ENCODE assay signal across 1 cellular context in genomic region chr20:47380481-47380880, GRCh38.
A peak's percentile ranks its signal among the peaks of the same experiment; 100 is the strongest.
TF ChIP-seq lines count a peak whose summit lies in the region.

No MANE protein-coding gene starts in this region.

TF ChIP-seq in HepG2, 621 proteins besides CTCF, POLR2A, EP300 and RAD21 (continued from another document and continues in another):
- TF ChIP-seq ZBTB10 (CRISPR knock-in tag; IDR thresholded peaks at IDR 0.05; ENCODE audit: borderline replicate concordance), result no peak
- TF ChIP-seq PHF20 (CRISPR knock-in tag; IDR thresholded peaks at IDR 0.05), result no peak
- no peak for TF ChIP-seq CHD2 (IDR thresholded peaks at IDR 0.05; ENCODE audit: low read depth, low read length)
- TF ChIP-seq ZNF75D (CRISPR knock-in tag; IDR thresholded peaks at IDR 0.05; ENCODE audit: borderline replicate concordance), result no peak
- TF ChIP-seq SP140L (CRISPR knock-in tag; IDR thresholded peaks at IDR 0.05; ENCODE audit: borderline replicate concordance), result no peak
- TF ChIP-seq ZNF580 (CRISPR knock-in tag; IDR thresholded peaks at IDR 0.05; ENCODE audit: borderline replicate concordance, low read depth), result 0 out of 2 replicates have a peak, but pooled peaks have one; percentile 26
- peak; percentile 38; the same call in 1 of the 2 replicates for TF ChIP-seq ARID5B (CRISPR knock-in tag; IDR thresholded peaks at IDR 0.05)
- no peak for TF ChIP-seq TEF (CRISPR knock-in tag; IDR thresholded peaks at IDR 0.05)
- peak; percentile 47; the same call in 1 of the 2 replicates for TF ChIP-seq GATAD2A (CRISPR knock-in tag; IDR thresholded peaks at IDR 0.05)
- TF ChIP-seq HES4 (CRISPR knock-in tag; IDR thresholded peaks at IDR 0.05; ENCODE audit: borderline replicate concordance), result no peak
- no peak for TF ChIP-seq AKNA (CRISPR knock-in tag; IDR thresholded peaks at IDR 0.05; ENCODE audit: borderline replicate concordance)
- no peak for TF ChIP-seq RFXANK (CRISPR knock-in tag; IDR thresholded peaks at IDR 0.05)
- no peak for TF ChIP-seq ZNF713 (CRISPR knock-in tag; IDR thresholded peaks at IDR 0.05)
- TF ChIP-seq PAXIP1 (CRISPR knock-in tag; conservative IDR thresholded peaks at IDR 0.05), result no peak
- TF ChIP-seq CAMTA2 (CRISPR knock-in tag; IDR thresholded peaks at IDR 0.05; ENCODE audit: borderline replicate concordance), result no peak
- TF ChIP-seq ZFAT (CRISPR knock-in tag; conservative IDR thresholded peaks at IDR 0.05), result no peak
- 0 out of 2 replicates have a peak, but pooled peaks have one; percentile 27 for TF ChIP-seq MIER2 (CRISPR knock-in tag; IDR thresholded peaks at IDR 0.05)
- no peak for TF ChIP-seq PBX3 (CRISPR knock-in tag; IDR thresholded peaks at IDR 0.05; ENCODE audit: borderline replicate concordance)
- TF ChIP-seq NCOA2 (CRISPR knock-in tag; IDR thresholded peaks at IDR 0.05), result 0 out of 2 replicates have a peak, but pooled peaks have one; percentile 33
- no peak for TF ChIP-seq MIXL1 (CRISPR knock-in tag; IDR thresholded peaks at IDR 0.05)
- TF ChIP-seq PCBP2 (optimal IDR thresholded peaks at IDR 0.05; ENCODE audit: low read depth, low read length, poor library complexity, severe bottlenecking), result no peak
- no peak for TF ChIP-seq HNF4G (IDR thresholded peaks at IDR 0.05; ENCODE audit: borderline replicate concordance, low read depth, low read length)
- no peak for TF ChIP-seq HNF4G (CRISPR knock-in tag; IDR thresholded peaks at IDR 0.05; ENCODE audit: borderline replicate concordance, low read depth)
- 0 out of 2 replicates have a peak, but pooled peaks have one; percentile 32 for TF ChIP-seq ZGPAT (CRISPR knock-in tag; IDR thresholded peaks at IDR 0.05)
- TF ChIP-seq ELF3 (CRISPR knock-in tag; IDR thresholded peaks at IDR 0.05), result peak; percentile 33; the same call in 1 of the 2 replicates
- no peak for TF ChIP-seq HMGXB4 (CRISPR knock-in tag; IDR thresholded peaks at IDR 0.05; ENCODE audit: borderline replicate concordance in 1 of 2, low read depth in 1 of 2)
- 0 out of 2 replicates have a peak, but pooled peaks have one; percentile 33 for TF ChIP-seq ZKSCAN8 (CRISPR knock-in tag; IDR thresholded peaks at IDR 0.05; ENCODE audit: borderline replicate concordance)
- no peak for TF ChIP-seq DRAP1 (CRISPR knock-in tag; IDR thresholded peaks at IDR 0.05)
- 0 out of 2 replicates have a peak, but pooled peaks have one; percentile 38 for TF ChIP-seq KLF11 (CRISPR knock-in tag; IDR thresholded peaks at IDR 0.05)
- TF ChIP-seq MED1 (CRISPR knock-in tag; IDR thresholded peaks at IDR 0.05), result peak; percentile 34; the same call in 1 of the 2 replicates
- no peak for TF ChIP-seq SAFB2 (CRISPR knock-in tag; IDR thresholded peaks at IDR 0.05; ENCODE audit: borderline replicate concordance, low read depth)
- 0 out of 2 replicates have a peak, but pooled peaks have one; percentile 20 for TF ChIP-seq ZNF331 (CRISPR knock-in tag; IDR thresholded peaks at IDR 0.05)
- TF ChIP-seq FOXA3 (CRISPR knock-in tag; IDR thresholded peaks at IDR 0.05), result peak; percentile 12; the same call in 1 of the 2 replicates
- TF ChIP-seq ZNF709 (CRISPR knock-in tag; IDR thresholded peaks at IDR 0.05), result no peak
- no peak for TF ChIP-seq TCF7 (IDR thresholded peaks at IDR 0.05; ENCODE audit: low read depth)
